ENCODE assay signal across 1 cellular context in the genomic region with DNA sequence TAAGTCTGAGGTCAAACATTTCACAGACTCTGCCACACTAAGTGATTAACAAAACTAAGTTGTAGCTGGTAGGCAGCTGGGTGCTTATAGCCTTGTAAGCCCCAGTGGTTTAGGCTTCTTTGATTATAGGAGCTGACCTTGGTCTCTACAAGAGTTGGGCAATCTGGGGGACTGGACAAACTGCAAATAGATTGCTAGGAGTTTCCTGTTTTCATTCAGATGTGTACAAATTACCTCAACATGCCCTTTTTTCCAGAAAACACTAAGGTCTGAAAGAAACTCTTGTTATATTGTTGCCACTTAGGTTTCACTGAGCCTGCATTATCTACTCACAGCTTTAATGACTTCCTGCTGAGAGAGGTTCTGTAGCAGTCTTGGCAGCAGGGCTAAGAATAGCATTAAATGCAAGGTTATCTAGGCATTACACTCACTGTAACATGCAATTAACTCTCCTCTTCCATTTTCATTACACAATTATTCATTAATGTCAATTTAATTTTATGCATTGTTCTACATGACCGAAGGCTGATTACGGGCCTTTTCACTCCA.
TF ChIP-seq lines count a peak whose summit lies in the region.

No MANE protein-coding gene starts in this region.

TF ChIP-seq in HepG2, 621 proteins besides CTCF, POLR2A, EP300 and RAD21 (continued from another document and continues in another):
- TF ChIP-seq, protein P1, sequence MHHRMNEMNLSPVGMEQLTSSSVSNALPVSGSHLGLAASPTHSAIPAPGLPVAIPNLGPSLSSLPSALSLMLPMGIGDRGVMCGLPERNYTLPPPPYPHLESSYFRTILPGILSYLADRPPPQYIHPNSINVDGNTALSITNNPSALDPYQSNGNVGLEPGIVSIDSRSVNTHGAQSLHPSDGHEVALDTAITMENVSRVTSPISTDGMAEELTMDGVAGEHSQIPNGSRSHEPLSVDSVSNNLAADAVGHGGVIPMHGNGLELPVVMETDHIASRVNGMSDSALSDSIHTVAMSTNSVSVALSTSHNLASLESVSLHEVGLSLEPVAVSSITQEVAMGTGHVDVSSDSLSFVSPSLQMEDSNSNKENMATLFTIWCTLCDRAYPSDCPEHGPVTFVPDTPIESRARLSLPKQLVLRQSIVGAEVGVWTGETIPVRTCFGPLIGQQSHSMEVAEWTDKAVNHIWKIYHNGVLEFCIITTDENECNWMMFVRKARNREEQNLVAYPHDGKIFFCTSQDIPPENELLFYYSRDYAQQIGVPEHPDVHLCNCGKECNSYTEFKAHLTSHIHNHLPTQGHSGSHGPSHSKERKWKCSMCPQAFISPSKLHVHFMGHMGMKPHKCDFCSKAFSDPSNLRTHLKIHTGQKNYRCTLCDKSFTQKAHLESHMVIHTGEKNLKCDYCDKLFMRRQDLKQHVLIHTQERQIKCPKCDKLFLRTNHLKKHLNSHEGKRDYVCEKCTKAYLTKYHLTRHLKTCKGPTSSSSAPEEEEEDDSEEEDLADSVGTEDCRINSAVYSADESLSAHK (CRISPR knock-in tag; IDR thresholded peaks at IDR 0.05; ENCODE audit: borderline replicate concordance), result no peak
- TF ChIP-seq, protein P2, sequence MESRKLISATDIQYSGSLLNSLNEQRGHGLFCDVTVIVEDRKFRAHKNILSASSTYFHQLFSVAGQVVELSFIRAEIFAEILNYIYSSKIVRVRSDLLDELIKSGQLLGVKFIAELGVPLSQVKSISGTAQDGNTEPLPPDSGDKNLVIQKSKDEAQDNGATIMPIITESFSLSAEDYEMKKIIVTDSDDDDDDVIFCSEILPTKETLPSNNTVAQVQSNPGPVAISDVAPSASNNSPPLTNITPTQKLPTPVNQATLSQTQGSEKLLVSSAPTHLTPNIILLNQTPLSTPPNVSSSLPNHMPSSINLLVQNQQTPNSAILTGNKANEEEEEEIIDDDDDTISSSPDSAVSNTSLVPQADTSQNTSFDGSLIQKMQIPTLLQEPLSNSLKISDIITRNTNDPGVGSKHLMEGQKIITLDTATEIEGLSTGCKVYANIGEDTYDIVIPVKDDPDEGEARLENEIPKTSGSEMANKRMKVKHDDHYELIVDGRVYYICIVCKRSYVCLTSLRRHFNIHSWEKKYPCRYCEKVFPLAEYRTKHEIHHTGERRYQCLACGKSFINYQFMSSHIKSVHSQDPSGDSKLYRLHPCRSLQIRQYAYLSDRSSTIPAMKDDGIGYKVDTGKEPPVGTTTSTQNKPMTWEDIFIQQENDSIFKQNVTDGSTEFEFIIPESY (CRISPR knock-in tag; IDR thresholded peaks at IDR 0.05), result no peak
- TF ChIP-seq SAFB2 (CRISPR knock-in tag; IDR thresholded peaks at IDR 0.05; ENCODE audit: borderline replicate concordance, low read depth), result no peak
- TF ChIP-seq ZFP41 (CRISPR knock-in tag; IDR thresholded peaks at IDR 0.05; ENCODE audit: borderline replicate concordance), result no peak
- TF ChIP-seq, protein P3, sequence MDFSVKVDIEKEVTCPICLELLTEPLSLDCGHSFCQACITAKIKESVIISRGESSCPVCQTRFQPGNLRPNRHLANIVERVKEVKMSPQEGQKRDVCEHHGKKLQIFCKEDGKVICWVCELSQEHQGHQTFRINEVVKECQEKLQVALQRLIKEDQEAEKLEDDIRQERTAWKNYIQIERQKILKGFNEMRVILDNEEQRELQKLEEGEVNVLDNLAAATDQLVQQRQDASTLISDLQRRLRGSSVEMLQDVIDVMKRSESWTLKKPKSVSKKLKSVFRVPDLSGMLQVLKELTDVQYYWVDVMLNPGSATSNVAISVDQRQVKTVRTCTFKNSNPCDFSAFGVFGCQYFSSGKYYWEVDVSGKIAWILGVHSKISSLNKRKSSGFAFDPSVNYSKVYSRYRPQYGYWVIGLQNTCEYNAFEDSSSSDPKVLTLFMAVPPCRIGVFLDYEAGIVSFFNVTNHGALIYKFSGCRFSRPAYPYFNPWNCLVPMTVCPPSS (IDR thresholded peaks at IDR 0.05), result no peak
- no peak for TF ChIP-seq MIER3 (CRISPR knock-in tag; IDR thresholded peaks at IDR 0.05; ENCODE audit: borderline replicate concordance)
- TF ChIP-seq ZNF550 (CRISPR knock-in tag; IDR thresholded peaks at IDR 0.05; ENCODE audit: borderline replicate concordance), result no peak
- TF ChIP-seq, protein P4, sequence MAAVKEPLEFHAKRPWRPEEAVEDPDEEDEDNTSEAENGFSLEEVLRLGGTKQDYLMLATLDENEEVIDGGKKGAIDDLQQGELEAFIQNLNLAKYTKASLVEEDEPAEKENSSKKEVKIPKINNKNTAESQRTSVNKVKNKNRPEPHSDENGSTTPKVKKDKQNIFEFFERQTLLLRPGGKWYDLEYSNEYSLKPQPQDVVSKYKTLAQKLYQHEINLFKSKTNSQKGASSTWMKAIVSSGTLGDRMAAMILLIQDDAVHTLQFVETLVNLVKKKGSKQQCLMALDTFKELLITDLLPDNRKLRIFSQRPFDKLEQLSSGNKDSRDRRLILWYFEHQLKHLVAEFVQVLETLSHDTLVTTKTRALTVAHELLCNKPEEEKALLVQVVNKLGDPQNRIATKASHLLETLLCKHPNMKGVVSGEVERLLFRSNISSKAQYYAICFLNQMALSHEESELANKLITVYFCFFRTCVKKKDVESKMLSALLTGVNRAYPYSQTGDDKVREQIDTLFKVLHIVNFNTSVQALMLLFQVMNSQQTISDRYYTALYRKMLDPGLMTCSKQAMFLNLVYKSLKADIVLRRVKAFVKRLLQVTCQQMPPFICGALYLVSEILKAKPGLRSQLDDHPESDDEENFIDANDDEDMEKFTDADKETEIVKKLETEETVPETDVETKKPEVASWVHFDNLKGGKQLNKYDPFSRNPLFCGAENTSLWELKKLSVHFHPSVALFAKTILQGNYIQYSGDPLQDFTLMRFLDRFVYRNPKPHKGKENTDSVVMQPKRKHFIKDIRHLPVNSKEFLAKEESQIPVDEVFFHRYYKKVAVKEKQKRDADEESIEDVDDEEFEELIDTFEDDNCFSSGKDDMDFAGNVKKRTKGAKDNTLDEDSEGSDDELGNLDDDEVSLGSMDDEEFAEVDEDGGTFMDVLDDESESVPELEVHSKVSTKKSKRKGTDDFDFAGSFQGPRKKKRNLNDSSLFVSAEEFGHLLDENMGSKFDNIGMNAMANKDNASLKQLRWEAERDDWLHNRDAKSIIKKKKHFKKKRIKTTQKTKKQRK (IDR thresholded peaks at IDR 0.05; ENCODE audit: low read length), result no peak
- no peak for TF ChIP-seq TGIF2 (CRISPR knock-in tag; IDR thresholded peaks at IDR 0.05)
- TF ChIP-seq ZBTB21 (CRISPR knock-in tag; IDR thresholded peaks at IDR 0.05), result no peak
- TF ChIP-seq, protein P5, sequence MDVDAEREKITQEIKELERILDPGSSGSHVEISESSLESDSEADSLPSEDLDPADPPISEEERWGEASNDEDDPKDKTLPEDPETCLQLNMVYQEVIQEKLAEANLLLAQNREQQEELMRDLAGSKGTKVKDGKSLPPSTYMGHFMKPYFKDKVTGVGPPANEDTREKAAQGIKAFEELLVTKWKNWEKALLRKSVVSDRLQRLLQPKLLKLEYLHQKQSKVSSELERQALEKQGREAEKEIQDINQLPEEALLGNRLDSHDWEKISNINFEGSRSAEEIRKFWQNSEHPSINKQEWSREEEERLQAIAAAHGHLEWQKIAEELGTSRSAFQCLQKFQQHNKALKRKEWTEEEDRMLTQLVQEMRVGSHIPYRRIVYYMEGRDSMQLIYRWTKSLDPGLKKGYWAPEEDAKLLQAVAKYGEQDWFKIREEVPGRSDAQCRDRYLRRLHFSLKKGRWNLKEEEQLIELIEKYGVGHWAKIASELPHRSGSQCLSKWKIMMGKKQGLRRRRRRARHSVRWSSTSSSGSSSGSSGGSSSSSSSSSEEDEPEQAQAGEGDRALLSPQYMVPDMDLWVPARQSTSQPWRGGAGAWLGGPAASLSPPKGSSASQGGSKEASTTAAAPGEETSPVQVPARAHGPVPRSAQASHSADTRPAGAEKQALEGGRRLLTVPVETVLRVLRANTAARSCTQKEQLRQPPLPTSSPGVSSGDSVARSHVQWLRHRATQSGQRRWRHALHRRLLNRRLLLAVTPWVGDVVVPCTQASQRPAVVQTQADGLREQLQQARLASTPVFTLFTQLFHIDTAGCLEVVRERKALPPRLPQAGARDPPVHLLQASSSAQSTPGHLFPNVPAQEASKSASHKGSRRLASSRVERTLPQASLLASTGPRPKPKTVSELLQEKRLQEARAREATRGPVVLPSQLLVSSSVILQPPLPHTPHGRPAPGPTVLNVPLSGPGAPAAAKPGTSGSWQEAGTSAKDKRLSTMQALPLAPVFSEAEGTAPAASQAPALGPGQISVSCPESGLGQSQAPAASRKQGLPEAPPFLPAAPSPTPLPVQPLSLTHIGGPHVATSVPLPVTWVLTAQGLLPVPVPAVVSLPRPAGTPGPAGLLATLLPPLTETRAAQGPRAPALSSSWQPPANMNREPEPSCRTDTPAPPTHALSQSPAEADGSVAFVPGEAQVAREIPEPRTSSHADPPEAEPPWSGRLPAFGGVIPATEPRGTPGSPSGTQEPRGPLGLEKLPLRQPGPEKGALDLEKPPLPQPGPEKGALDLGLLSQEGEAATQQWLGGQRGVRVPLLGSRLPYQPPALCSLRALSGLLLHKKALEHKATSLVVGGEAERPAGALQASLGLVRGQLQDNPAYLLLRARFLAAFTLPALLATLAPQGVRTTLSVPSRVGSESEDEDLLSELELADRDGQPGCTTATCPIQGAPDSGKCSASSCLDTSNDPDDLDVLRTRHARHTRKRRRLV (CRISPR knock-in tag; IDR thresholded peaks at IDR 0.05), result no peak
- TF ChIP-seq SNAI1 (CRISPR knock-in tag; IDR thresholded peaks at IDR 0.05; ENCODE audit: borderline replicate concordance), result no peak
- TF ChIP-seq, protein P6, sequence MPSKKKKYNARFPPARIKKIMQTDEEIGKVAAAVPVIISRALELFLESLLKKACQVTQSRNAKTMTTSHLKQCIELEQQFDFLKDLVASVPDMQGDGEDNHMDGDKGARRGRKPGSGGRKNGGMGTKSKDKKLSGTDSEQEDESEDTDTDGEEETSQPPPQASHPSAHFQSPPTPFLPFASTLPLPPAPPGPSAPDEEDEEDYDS (CRISPR knock-in tag; IDR thresholded peaks at IDR 0.05), result no peak
- no peak for TF ChIP-seq MED8 (CRISPR knock-in tag; IDR thresholded peaks at IDR 0.05; ENCODE audit: insufficient replicate concordance)
- TF ChIP-seq RFX3 (CRISPR knock-in tag; IDR thresholded peaks at IDR 0.05), result no peak
- no peak for TF ChIP-seq EZH2 (conservative IDR thresholded peaks at IDR 0.05; ENCODE audit: low read depth, low read length)
- TF ChIP-seq ELF1 (CRISPR knock-in tag; IDR thresholded peaks at IDR 0.05), result no peak
- no peak for TF ChIP-seq SP1 (IDR thresholded peaks at IDR 0.05)
- no peak for TF ChIP-seq SP1 (CRISPR knock-in tag; IDR thresholded peaks at IDR 0.05)
- TF ChIP-seq, protein P7, sequence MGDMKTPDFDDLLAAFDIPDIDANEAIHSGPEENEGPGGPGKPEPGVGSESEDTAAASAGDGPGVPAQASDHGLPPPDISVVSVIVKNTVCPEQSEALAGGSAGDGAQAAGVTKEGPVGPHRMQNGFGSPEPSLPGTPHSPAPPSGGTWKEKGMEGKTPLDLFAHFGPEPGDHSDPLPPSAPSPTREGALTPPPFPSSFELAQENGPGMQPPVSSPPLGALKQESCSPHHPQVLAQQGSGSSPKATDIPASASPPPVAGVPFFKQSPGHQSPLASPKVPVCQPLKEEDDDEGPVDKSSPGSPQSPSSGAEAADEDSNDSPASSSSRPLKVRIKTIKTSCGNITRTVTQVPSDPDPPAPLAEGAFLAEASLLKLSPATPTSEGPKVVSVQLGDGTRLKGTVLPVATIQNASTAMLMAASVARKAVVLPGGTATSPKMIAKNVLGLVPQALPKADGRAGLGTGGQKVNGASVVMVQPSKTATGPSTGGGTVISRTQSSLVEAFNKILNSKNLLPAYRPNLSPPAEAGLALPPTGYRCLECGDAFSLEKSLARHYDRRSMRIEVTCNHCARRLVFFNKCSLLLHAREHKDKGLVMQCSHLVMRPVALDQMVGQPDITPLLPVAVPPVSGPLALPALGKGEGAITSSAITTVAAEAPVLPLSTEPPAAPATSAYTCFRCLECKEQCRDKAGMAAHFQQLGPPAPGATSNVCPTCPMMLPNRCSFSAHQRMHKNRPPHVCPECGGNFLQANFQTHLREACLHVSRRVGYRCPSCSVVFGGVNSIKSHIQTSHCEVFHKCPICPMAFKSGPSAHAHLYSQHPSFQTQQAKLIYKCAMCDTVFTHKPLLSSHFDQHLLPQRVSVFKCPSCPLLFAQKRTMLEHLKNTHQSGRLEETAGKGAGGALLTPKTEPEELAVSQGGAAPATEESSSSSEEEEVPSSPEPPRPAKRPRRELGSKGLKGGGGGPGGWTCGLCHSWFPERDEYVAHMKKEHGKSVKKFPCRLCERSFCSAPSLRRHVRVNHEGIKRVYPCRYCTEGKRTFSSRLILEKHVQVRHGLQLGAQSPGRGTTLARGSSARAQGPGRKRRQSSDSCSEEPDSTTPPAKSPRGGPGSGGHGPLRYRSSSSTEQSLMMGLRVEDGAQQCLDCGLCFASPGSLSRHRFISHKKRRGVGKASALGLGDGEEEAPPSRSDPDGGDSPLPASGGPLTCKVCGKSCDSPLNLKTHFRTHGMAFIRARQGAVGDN (CRISPR knock-in tag; IDR thresholded peaks at IDR 0.05), result no peak
- peak; percentile 81 for TF ChIP-seq PHF21A (CRISPR knock-in tag; IDR thresholded peaks at IDR 0.05)
- no peak for TF ChIP-seq ZNF703 (CRISPR knock-in tag; IDR thresholded peaks at IDR 0.05; ENCODE audit: borderline replicate concordance)
- peak; percentile 58; the same call in 1 of the 2 replicates for TF ChIP-seq MED13 (CRISPR knock-in tag; IDR thresholded peaks at IDR 0.05)
- TF ChIP-seq ZNF878 (CRISPR knock-in tag; IDR thresholded peaks at IDR 0.05), result peak; percentile 80
- TF ChIP-seq ZNF879 (CRISPR knock-in tag; IDR thresholded peaks at IDR 0.05), result no peak
- TF ChIP-seq ZNF256 (CRISPR knock-in tag; conservative IDR thresholded peaks at IDR 0.05), result no peak
- 0 out of 2 replicates have a peak, but pooled peaks have one; percentile 53 for TF ChIP-seq MEIS2 (CRISPR knock-in tag; IDR thresholded peaks at IDR 0.05)
- 0 out of 2 replicates have a peak, but pooled peaks have one; percentile 37 for TF ChIP-seq YEATS4 (CRISPR knock-in tag; IDR thresholded peaks at IDR 0.05; ENCODE audit: borderline replicate concordance)
- TF ChIP-seq PITX1 (CRISPR knock-in tag; IDR thresholded peaks at IDR 0.05), result peak; percentile 82
- TF ChIP-seq ETV5 (CRISPR knock-in tag; IDR thresholded peaks at IDR 0.05; ENCODE audit: borderline replicate concordance), result peak; percentile 87
- TF ChIP-seq SMARCE1 (IDR thresholded peaks at IDR 0.05; ENCODE audit: borderline replicate concordance), result no peak
- TF ChIP-seq SETDB1 (CRISPR knock-in tag; IDR thresholded peaks at IDR 0.05; ENCODE audit: borderline replicate concordance), result no peak
- peak; percentile 82 for TF ChIP-seq RARA (CRISPR knock-in tag; IDR thresholded peaks at IDR 0.05)
- TF ChIP-seq PPARG (CRISPR knock-in tag; conservative IDR thresholded peaks at IDR 0.05), result peak; percentile 72; the same call in 1 of the 2 replicates
